Comparison of ENCODE assay signal across 2 cellular contexts in the genomic region with DNA sequence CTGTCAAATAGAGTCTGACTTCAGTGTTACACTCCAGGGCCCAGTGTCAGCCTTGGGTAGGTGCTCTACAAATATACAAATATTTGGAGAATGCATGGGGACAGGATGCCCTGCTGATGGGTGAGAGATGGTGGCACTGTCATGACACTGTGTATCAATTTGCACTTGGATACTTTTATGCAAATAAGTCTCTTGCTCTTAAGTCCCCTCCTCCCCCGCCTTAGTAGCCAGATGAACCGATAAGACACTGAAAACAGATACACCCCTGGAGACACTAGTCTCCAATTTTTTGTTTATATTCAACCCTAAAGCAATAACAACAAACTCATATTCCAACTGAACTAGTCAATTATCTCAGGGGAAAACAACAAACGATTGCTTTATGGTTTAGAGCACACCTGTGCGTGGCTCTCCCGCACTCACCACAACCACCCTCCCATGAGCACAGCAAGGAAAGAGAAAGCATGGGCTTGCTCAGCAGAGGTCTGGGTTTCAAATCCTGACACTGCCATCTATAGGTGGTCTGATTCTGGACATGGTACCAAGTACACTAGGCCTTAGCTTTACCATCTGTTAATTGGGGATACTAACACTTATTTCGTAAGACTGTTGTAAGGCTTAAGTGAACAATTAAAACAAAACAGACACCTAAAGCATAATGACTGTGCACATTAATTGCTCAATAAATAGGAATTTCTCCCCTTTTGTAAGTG.
TF ChIP-seq lines count a peak whose summit lies in the region.

No MANE protein-coding gene starts in this region.

TF ChIP-seq in HepG2, 621 proteins besides CTCF, POLR2A, EP300 and RAD21:
- no peak for TF ChIP-seq ZNF660 (CRISPR knock-in tag; IDR thresholded peaks at IDR 0.05; ENCODE audit: borderline replicate concordance, low read depth)
- TF ChIP-seq ZNF629 (CRISPR knock-in tag; conservative IDR thresholded peaks at IDR 0.05), result peak; percentile 63
- no peak for TF ChIP-seq ZNF234 (CRISPR knock-in tag; conservative IDR thresholded peaks at IDR 0.05)
- no peak for TF ChIP-seq ZNF512B (CRISPR knock-in tag; IDR thresholded peaks at IDR 0.05; ENCODE audit: borderline replicate concordance)
- no peak for TF ChIP-seq U2AF2 (IDR thresholded peaks at IDR 0.05; ENCODE audit: low read depth, low read length)
- no peak for TF ChIP-seq HOXA3 (CRISPR knock-in tag; IDR thresholded peaks at IDR 0.05)

TF ChIP-seq in WTC11, 78 proteins besides CTCF, POLR2A, EP300 and RAD21:
- TF ChIP-seq NR3C1 (CRISPR knock-in tag; conservative IDR thresholded peaks at IDR 0.05; ENCODE audit: low read depth) (no peak), ZNF121 (CRISPR knock-in tag; IDR thresholded peaks at IDR 0.05) (no peak), TEAD1 (CRISPR knock-in tag; IDR thresholded peaks at IDR 0.05) (no peak), TP53 (CRISPR knock-in tag; IDR thresholded peaks at IDR 0.05) (no peak), E2F4 (CRISPR knock-in tag; IDR thresholded peaks at IDR 0.05; ENCODE audit: borderline replicate concordance, low read depth) (no peak), IRF1 (CRISPR knock-in tag; IDR thresholded peaks at IDR 0.05) (no peak), TCF7 (CRISPR knock-in tag; IDR thresholded peaks at IDR 0.05; ENCODE audit: low read depth) (no peak), JAZF1 (CRISPR knock-in tag; IDR thresholded peaks at IDR 0.05) (no peak)
- TF ChIP-seq, protein P1, sequence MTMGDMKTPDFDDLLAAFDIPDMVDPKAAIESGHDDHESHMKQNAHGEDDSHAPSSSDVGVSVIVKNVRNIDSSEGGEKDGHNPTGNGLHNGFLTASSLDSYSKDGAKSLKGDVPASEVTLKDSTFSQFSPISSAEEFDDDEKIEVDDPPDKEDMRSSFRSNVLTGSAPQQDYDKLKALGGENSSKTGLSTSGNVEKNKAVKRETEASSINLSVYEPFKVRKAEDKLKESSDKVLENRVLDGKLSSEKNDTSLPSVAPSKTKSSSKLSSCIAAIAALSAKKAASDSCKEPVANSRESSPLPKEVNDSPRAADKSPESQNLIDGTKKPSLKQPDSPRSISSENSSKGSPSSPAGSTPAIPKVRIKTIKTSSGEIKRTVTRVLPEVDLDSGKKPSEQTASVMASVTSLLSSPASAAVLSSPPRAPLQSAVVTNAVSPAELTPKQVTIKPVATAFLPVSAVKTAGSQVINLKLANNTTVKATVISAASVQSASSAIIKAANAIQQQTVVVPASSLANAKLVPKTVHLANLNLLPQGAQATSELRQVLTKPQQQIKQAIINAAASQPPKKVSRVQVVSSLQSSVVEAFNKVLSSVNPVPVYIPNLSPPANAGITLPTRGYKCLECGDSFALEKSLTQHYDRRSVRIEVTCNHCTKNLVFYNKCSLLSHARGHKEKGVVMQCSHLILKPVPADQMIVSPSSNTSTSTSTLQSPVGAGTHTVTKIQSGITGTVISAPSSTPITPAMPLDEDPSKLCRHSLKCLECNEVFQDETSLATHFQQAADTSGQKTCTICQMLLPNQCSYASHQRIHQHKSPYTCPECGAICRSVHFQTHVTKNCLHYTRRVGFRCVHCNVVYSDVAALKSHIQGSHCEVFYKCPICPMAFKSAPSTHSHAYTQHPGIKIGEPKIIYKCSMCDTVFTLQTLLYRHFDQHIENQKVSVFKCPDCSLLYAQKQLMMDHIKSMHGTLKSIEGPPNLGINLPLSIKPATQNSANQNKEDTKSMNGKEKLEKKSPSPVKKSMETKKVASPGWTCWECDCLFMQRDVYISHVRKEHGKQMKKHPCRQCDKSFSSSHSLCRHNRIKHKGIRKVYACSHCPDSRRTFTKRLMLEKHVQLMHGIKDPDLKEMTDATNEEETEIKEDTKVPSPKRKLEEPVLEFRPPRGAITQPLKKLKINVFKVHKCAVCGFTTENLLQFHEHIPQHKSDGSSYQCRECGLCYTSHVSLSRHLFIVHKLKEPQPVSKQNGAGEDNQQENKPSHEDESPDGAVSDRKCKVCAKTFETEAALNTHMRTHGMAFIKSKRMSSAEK (CRISPR knock-in tag; IDR thresholded peaks at IDR 0.05; ENCODE audit: borderline replicate concordance), result no peak
- TF ChIP-seq, protein P2, sequence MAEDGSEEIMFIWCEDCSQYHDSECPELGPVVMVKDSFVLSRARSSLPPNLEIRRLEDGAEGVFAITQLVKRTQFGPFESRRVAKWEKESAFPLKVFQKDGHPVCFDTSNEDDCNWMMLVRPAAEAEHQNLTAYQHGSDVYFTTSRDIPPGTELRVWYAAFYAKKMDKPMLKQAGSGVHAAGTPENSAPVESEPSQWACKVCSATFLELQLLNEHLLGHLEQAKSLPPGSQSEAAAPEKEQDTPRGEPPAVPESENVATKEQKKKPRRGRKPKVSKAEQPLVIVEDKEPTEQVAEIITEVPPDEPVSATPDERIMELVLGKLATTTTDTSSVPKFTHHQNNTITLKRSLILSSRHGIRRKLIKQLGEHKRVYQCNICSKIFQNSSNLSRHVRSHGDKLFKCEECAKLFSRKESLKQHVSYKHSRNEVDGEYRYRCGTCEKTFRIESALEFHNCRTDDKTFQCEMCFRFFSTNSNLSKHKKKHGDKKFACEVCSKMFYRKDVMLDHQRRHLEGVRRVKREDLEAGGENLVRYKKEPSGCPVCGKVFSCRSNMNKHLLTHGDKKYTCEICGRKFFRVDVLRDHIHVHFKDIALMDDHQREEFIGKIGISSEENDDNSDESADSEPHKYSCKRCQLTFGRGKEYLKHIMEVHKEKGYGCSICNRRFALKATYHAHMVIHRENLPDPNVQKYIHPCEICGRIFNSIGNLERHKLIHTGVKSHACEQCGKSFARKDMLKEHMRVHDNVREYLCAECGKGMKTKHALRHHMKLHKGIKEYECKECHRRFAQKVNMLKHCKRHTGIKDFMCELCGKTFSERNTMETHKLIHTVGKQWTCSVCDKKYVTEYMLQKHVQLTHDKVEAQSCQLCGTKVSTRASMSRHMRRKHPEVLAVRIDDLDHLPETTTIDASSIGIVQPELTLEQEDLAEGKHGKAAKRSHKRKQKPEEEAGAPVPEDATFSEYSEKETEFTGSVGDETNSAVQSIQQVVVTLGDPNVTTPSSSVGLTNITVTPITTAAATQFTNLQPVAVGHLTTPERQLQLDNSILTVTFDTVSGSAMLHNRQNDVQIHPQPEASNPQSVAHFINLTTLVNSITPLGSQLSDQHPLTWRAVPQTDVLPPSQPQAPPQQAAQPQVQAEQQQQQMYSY (CRISPR knock-in tag; IDR thresholded peaks at IDR 0.05), result no peak
- TF ChIP-seq, protein P3, sequence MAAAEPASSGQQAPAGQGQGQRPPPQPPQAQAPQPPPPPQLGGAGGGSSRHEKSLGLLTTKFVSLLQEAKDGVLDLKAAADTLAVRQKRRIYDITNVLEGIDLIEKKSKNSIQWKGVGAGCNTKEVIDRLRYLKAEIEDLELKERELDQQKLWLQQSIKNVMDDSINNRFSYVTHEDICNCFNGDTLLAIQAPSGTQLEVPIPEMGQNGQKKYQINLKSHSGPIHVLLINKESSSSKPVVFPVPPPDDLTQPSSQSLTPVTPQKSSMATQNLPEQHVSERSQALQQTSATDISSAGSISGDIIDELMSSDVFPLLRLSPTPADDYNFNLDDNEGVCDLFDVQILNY (CRISPR knock-in tag; IDR thresholded peaks at IDR 0.05), result no peak
- TF ChIP-seq, protein P4, sequence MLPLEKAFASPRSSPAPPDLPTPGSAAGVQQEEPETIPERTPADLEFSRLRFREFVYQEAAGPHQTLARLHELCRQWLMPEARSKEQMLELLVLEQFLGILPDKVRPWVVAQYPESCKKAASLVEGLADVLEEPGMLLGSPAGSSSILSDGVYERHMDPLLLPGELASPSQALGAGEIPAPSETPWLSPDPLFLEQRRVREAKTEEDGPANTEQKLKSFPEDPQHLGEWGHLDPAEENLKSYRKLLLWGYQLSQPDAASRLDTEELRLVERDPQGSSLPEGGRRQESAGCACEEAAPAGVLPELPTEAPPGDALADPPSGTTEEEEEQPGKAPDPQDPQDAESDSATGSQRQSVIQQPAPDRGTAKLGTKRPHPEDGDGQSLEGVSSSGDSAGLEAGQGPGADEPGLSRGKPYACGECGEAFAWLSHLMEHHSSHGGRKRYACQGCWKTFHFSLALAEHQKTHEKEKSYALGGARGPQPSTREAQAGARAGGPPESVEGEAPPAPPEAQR (CRISPR knock-in tag; IDR thresholded peaks at IDR 0.05), result no peak
